8 cellular contexts compared by ENCODE assay signal in genomic region chr19:48170817-48171347, GRCh38. TPM values are rescaled to one million over a fixed set of nuclear protein-coding genes. Genes with fewer than 3 reads are reported as not detected.
DNase-seq lines count a peak whose midpoint lies in the region; ATAC-seq and TF ChIP-seq lines count a peak whose summit lies in the region.

No MANE protein-coding gene starts in this region.

- H3K4me3 ChIP-seq in GM12864 (ENCODE audit: low read depth, low read length), result peak overlapping the region; percentile 98
- H3K4me3 ChIP-seq in Loucy (ENCODE audit: low read length, poor library complexity, severe bottlenecking), result peak overlapping the region; percentile 84
- H3K4me3 ChIP-seq in naive thymus-derived CD4-positive, alpha-beta T cell (ENCODE audit: low read length), result peak overlapping the region; percentile 98

- H3F3A ChIP-seq in Loucy (ENCODE audit: low read depth), result peaks cover 7% of the 10 kb centered on the region; the same call in 1 of the 2 replicates

- peak overlapping the region; percentile 98 for H3K4me2 ChIP-seq in Loucy (ENCODE audit: low read depth, low read length, poor library complexity, severe bottlenecking)

- peaks cover 0 to 1% (median 0%) of the 10 kb centered on the region in 11 donors for H3K9me3 Mint-ChIP-seq in naive thymus-derived CD4-positive, alpha-beta T cell

- H2AFZ ChIP-seq in Loucy (ENCODE audit: low read length), result peak overlapping the region; percentile 100

- no peaks in the 10 kb centered on the region for H3K27me3 Mint-ChIP-seq in naive thymus-derived CD4-positive, alpha-beta T cell

- H3K4me3 Mint-ChIP-seq in naive thymus-derived CD4-positive, alpha-beta T cell, result peak overlapping the region; percentile 90 to 100 (median 97)

- peaks cover 23% of the 10 kb centered on the region for H4K20me1 ChIP-seq in Loucy (ENCODE audit: insufficient read depth, low read length, poor library complexity, severe bottlenecking)

- H3K79me2 ChIP-seq in Loucy (ENCODE audit: insufficient read depth, low read length), result peaks cover 52% of the 10 kb centered on the region

- H3K27ac ChIP-seq in cingulate gyrus (ENCODE audit: low read depth, low read length), result peak overlapping the region; percentile 97
- peak overlapping the region; percentile 94 for H3K27ac ChIP-seq in naive thymus-derived CD4-positive, alpha-beta T cell (ENCODE audit: low read depth, low read length)

- peak overlapping the region; percentile 66 to 100 (median 96) for H3K27ac Mint-ChIP-seq in naive thymus-derived CD4-positive, alpha-beta T cell

- peaks cover 22% of the 10 kb centered on the region for H3K4me1 ChIP-seq in Loucy (ENCODE audit: insufficient read depth, low read length, poor library complexity, severe bottlenecking)
- H3K4me1 ChIP-seq in naive thymus-derived CD4-positive, alpha-beta T cell (ENCODE audit: control insufficient read depth in 2 of 2, insufficient read depth in 2 of 2, low read length in 2 of 2), result peaks cover 14 to 16% of the 10 kb centered on the region in 2 donors

- H3K9me3 ChIP-seq in Loucy (ENCODE audit: insufficient read depth, low read depth, low read length), result no peaks in the 10 kb centered on the region
- H3K9me3 ChIP-seq in naive thymus-derived CD4-positive, alpha-beta T cell (ENCODE audit: control insufficient read depth in 2 of 3, low read length in 3 of 3), result no peaks in the 10 kb centered on the region

- H3K36me3 Mint-ChIP-seq in naive thymus-derived CD4-positive, alpha-beta T cell, result peaks cover 0 to 29% (median 11%) of the 10 kb centered on the region in 5 donors

- CTCF ChIA-PET in naive thymus-derived CD4-positive, alpha-beta T cell (lab: Charles Lee), result interaction anchor here (1.0 kb wide), 1 partner anchor 24 kb away, joined by 3 read pairs; no protein-coding TSS in a partner anchor

- POLR2A ChIA-PET in naive thymus-derived CD4-positive, alpha-beta T cell (lab: Charles Lee), result interaction anchor here (0.6 to 1.5 kb wide), 6 partner anchors 79 to 193 kb away, joined by 3 to 7 read pairs (median 4); partner anchors contain the start of genes CARD8, SYNGR4 and TMEM143

- H3K9me2 ChIP-seq in Loucy (replicated peaks; ENCODE audit: low read depth, low read length), result no peaks in the 10 kb centered on the region

- TF ChIP-seq CTCF in GM12864 (IDR thresholded peaks at IDR 0.05; ENCODE audit: low read depth, low read length, missing control alignments) (no peak), Loucy (conservative IDR thresholded peaks at IDR 0.05; ENCODE audit: low read length) (no peak)

- DNase-seq in GM12864 (ENCODE audit: low read depth) (no peak), HPDE6-E6E7 (ENCODE audit: extremely low spot score) (no peak)
- peak in 1 of 9 donors; percentile 0 for DNase-seq in naive thymus-derived CD4-positive, alpha-beta T cell

- H3K36me3 ChIP-seq in Loucy (ENCODE audit: insufficient read depth, low read length), result no peaks in the 10 kb centered on the region
- H3K36me3 ChIP-seq in naive thymus-derived CD4-positive, alpha-beta T cell (ENCODE audit: control insufficient read depth in 2 of 3, insufficient read depth in 3 of 3, low read length in 3 of 3), result peaks cover 0 to 28% (median 0%) of the 10 kb centered on the region in 3 experiments

- peak overlapping the region; percentile 97 for H3K9ac ChIP-seq in Loucy (ENCODE audit: low read depth, low read length, poor library complexity, severe bottlenecking)

- no peak for ATAC-seq in naive thymus-derived CD4-positive, alpha-beta T cell
- ATAC-seq in GM19397 (IDR thresholded peaks at IDR 0.05; ENCODE audit: unreplicated experiment) (no peak), GM21367 (IDR thresholded peaks at IDR 0.05; ENCODE audit: unreplicated experiment) (no peak), HG03439 (IDR thresholded peaks at IDR 0.05; ENCODE audit: unreplicated experiment) (no peak)

- no peaks in the 10 kb centered on the region for H3K27me3 ChIP-seq in Loucy (ENCODE audit: insufficient read depth, low read length, poor library complexity, severe bottlenecking)
- no peaks in the 10 kb centered on the region for H3K27me3 ChIP-seq in naive thymus-derived CD4-positive, alpha-beta T cell (ENCODE audit: control insufficient read depth in 2 of 2, insufficient read depth in 2 of 2, low read length in 2 of 2)

- peaks cover 22 to 48% (median 32%) of the 10 kb centered on the region in 7 donors for H3K4me1 Mint-ChIP-seq in naive thymus-derived CD4-positive, alpha-beta T cell

- intact Hi-C loops in naive thymus-derived CD4-positive, alpha-beta T cell (cut with micrococcal nuclease), result loop anchor here (1.0 to 2.0 kb wide), 10 partner anchors 32 to 1470 kb away; partner anchors contain the start of genes CARD8 (in 2 of the 2), SYNGR4 (in 2 of the 2), CYTH2 (in 1 of the 2) and DBP (in 1 of the 2)

RNA-seq across cellular contexts. Expression of gene ZSWIM9, which starts 0.4 kb away (rescaled TPM):
- total RNA-seq in naive thymus-derived CD4-positive, alpha-beta T cell, result 10 to 100 TPM in 1 of 5 experiments, 1 to 10 TPM in 4; 5.0 to 11.6 (median 7.4) TPM
- 1 to 10 TPM in 1 of 2 donors, under 1 TPM in 1; 0.82 to 1.0 TPM for polyA plus RNA-seq in naive thymus-derived CD4-positive, alpha-beta T cell

RNA-seq across cellular contexts. Expression of gene LIG1, which starts 0.7 kb away (rescaled TPM):
- total RNA-seq in naive thymus-derived CD4-positive, alpha-beta T cell, result 100 to 1,000 TPM in 4 of 5 experiments, 10 to 100 TPM in 1; 61.0 to 134 (median 122) TPM
- 10 to 100 TPM; 38.1 to 44.6 TPM for polyA plus RNA-seq in naive thymus-derived CD4-positive, alpha-beta T cell
